In genomic region chr7:28408105-28408973, GRCh38 we compare ENCODE assay signal across 8 cellular contexts. TPM values are rescaled to one million over a fixed set of nuclear protein-coding genes. Genes with fewer than 3 reads are reported as not detected.
DNase-seq lines count a peak whose midpoint lies in the region; ATAC-seq and TF ChIP-seq lines count a peak whose summit lies in the region.

No MANE protein-coding gene starts in this region.

- intact Hi-C loops in uterus (cut with DNase I; ENCODE audit: low total_unique reads): no loop called here

- TF ChIP-seq POLR2A in uterus (IDR thresholded peaks at IDR 0.05): no peak

- no peak for TF ChIP-seq CTCF in uterus (IDR thresholded peaks at IDR 0.05)

- peaks cover 24% of the 10 kb centered on the region for H3K27me3 Mint-ChIP-seq in activated naive CD4-positive, alpha-beta T cell treated with anti-CD3 and anti-CD28 coated beads, Interleukin-2, amount 50 U/mL, for 24 hours
- H3K27me3 Mint-ChIP-seq in effector memory CD8-positive, alpha-beta T cell: peaks cover 73 to 79% of the 10 kb centered on the region in 2 donors

- peak overlapping the region; percentile 92 for H3K4me3 Mint-ChIP-seq in activated naive CD4-positive, alpha-beta T cell treated with anti-CD3 and anti-CD28 coated beads, Interleukin-2, amount 50 U/mL, for 24 hours
- peak overlapping the region; percentile 80 to 84 for H3K4me3 Mint-ChIP-seq in effector memory CD8-positive, alpha-beta T cell

- H3K27me3 ChIP-seq in muscle layer of duodenum (ENCODE audit: low read depth, low read length) (peaks cover 10% of the 10 kb centered on the region), uterus (no peaks in the 10 kb centered on the region)

- no peak for DNase-seq in activated naive CD4-positive, alpha-beta T cell treated with Interleukin-2 at 50 U/mL for 16 hours
- no peak for DNase-seq in effector memory CD8-positive, alpha-beta T cell
- DNase-seq in uterus: peak; percentile 39 to 60
- DNase-seq in NCI-H2081 treated with DMSO at 0.1 percent for 48 hours (lab: John Stamatoyannopoulos, UW): no peak
- DNase-seq in DMS79 (lab: John Stamatoyannopoulos, UW): no peak
- DNase-seq in DMS114 treated with DMSO at 0.1 percent for 48 hours (lab: John Stamatoyannopoulos, UW; ENCODE audit: unreplicated experiment): no peak

- H3K9me3 ChIP-seq in muscle layer of duodenum (ENCODE audit: control insufficient read depth in 1 of 2, low read length in 2 of 2) (no peaks in the 10 kb centered on the region), uterus (no peaks in the 10 kb centered on the region)

- H3K36me3 ChIP-seq in muscle layer of duodenum (ENCODE audit: control insufficient read depth in 1 of 2, insufficient read depth in 2 of 2, low read length in 2 of 2): no peaks in the 10 kb centered on the region
- H3K36me3 ChIP-seq in uterus: no peaks in the 10 kb centered on the region

- H3K9me3 Mint-ChIP-seq in activated naive CD4-positive, alpha-beta T cell treated with anti-CD3 and anti-CD28 coated beads, Interleukin-2, amount 50 U/mL, for 24 hours: no peaks in the 10 kb centered on the region
- H3K9me3 Mint-ChIP-seq in effector memory CD8-positive, alpha-beta T cell: no peaks in the 10 kb centered on the region

- H3K27ac ChIP-seq in muscle layer of duodenum (ENCODE audit: low read length): peak overlapping the region; percentile 47
- peak overlapping the region; percentile 85 to 98 for H3K27ac ChIP-seq in uterus

- H3K4me1 ChIP-seq in muscle layer of duodenum (ENCODE audit: control insufficient read depth in 1 of 2, insufficient read depth in 2 of 2, low read length in 2 of 2) (no peaks in the 10 kb centered on the region), uterus (no peaks in the 10 kb centered on the region)

- H3K36me3 Mint-ChIP-seq in activated naive CD4-positive, alpha-beta T cell treated with anti-CD3 and anti-CD28 coated beads, Interleukin-2, amount 50 U/mL, for 24 hours: no peaks in the 10 kb centered on the region
- H3K36me3 Mint-ChIP-seq in effector memory CD8-positive, alpha-beta T cell (ENCODE audit: insufficient read depth): peaks cover 3% of the 10 kb centered on the region

- H3K4me1 Mint-ChIP-seq in activated naive CD4-positive, alpha-beta T cell treated with anti-CD3 and anti-CD28 coated beads, Interleukin-2, amount 50 U/mL, for 24 hours: peaks cover 46% of the 10 kb centered on the region
- peaks cover 13 to 25% of the 10 kb centered on the region in 2 donors for H3K4me1 Mint-ChIP-seq in effector memory CD8-positive, alpha-beta T cell (ENCODE audit: low read depth in 2 of 2)

- no peak for ATAC-seq in effector memory CD8-positive, alpha-beta T cell (replicated peaks)

- H3K4me3 ChIP-seq in muscle layer of duodenum (ENCODE audit: low read depth in 1 of 2, low read length in 2 of 2) (peak overlapping the region in 1 of 2 donors; percentile 49), uterus (peak overlapping the region; percentile 21 to 25)

- H3K27ac Mint-ChIP-seq in activated naive CD4-positive, alpha-beta T cell treated with anti-CD3 and anti-CD28 coated beads, Interleukin-2, amount 50 U/mL, for 24 hours: peak overlapping the region; percentile 48
- no peak overlapping the region for H3K27ac Mint-ChIP-seq in effector memory CD8-positive, alpha-beta T cell

RNA-seq across cellular contexts. Expression of gene CREB5, which starts 4.0 kb away (rescaled TPM):
- total RNA-seq in uterus: 10 to 100 TPM in 3 of 4 donors, 1 to 10 TPM in 1; 7.1 to 40.2 (median 23.9) TPM

Comparison
In these comparisons a context has a peak if more than half of its experiments do, and no peak if none do; other contexts are left out.
1. DNase-seq: peak in uterus (2 of 2); none in activated naive CD4-positive, alpha-beta T cell treated with Interleukin-2 at 50 U/mL for 16 hours (single experiment), effector memory CD8-positive, alpha-beta T cell (0 of 3), NCI-H2081 treated with DMSO at 0.1 percent for 48 hours (single experiment), DMS79 (single experiment) and DMS114 treated with DMSO at 0.1 percent for 48 hours (single experiment).